ENCODE assay signal across 15 cellular contexts in the genomic region with DNA sequence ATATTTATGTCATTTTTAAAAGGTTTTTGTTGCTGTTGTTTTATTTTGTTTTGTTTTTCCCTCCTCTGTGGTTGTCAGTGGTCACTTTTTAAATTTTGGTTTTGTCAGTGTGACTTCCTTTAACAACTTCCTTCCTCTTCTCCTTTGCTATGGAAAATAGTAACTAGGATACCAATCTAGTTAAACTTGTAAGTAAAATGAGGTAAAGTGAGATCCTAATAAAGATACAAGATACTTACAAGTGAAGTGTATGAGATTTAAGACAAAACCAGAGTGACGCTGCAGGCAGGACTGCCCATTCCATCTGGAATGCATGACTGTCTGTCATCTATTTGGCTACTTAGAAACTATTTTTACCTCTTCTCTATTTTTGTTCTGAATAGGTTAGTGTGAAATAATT. TPM values are rescaled to one million over a fixed set of nuclear protein-coding genes. Genes with fewer than 3 reads are reported as not detected.
A peak's percentile ranks its signal among the peaks of the same experiment; 100 is the strongest.
DNase-seq lines count a peak whose midpoint lies in the region; ATAC-seq and TF ChIP-seq lines count a peak whose summit lies in the region.
"Had no signal": no experiment of that assay in that cellular context is flagged by ENCODE, and none has a peak within 500 bp of the region (broad histone marks: within the 10 kb centered on the region; RNA-seq: fewer than 3 reads in every experiment).

No MANE protein-coding gene starts in this region.

- H3K9ac ChIP-seq in BLaER1 treated with 17β-estradiol and CSF1 and Interleukin-3, amounts not matched to agents 10 nM and 100 nM: peak overlapping the region in 3 of 11 experiments; percentile 61 to 80 (median 64); a peak in 6 of 22 replicates

- TF ChIP-seq CTCF in lower lobe of right lung (IDR thresholded peaks at IDR 0.05) (no peak), GM10266 (IDR thresholded peaks at IDR 0.05; ENCODE audit: control insufficient read depth, insufficient read depth, low read depth, missing control alignments) (no peak)

- H3K4me2 ChIP-seq in BLaER1 treated with 17β-estradiol and CSF1 and Interleukin-3, amounts not matched to agents 10 nM and 100 nM: peak overlapping the region; percentile 34 to 79 (median 51); a peak in 21 of 22 replicates

- peak; percentile 22 to 44 for ATAC-seq in lower lobe of right lung
- no peak for ATAC-seq in GM21367 (IDR thresholded peaks at IDR 0.05; ENCODE audit: unreplicated experiment)
- ATAC-seq: effector memory CD8-positive, alpha-beta T cell; stimulated activated memory B cell treated with anti-CD40 and anti-IgM and Interleukin-4, amounts not matched to agents 10 μg/mL and 1 μg/mL and 100 μg/mL, for 72 hours had no signal

- intact Hi-C loops in lower lobe of right lung (cut with DNase I): no loop called here

- H4K20me1 ChIP-seq in BLaER1 treated with 17β-estradiol and CSF1 and Interleukin-3, amounts not matched to agents 10 nM and 100 nM: no peaks in the 10 kb centered on the region

- H3K27me3 ChIP-seq in BLaER1 treated with 17β-estradiol and CSF1 and Interleukin-3, amounts not matched to agents 10 nM and 100 nM: no peaks in the 10 kb centered on the region
- no peaks in the 10 kb centered on the region for H3K27me3 ChIP-seq in lower lobe of right lung (ENCODE audit: low read depth)
- H3K27me3 ChIP-seq: SJCRH30, upper lobe of left lung had no signal

- H3K4me1 ChIP-seq in BLaER1 treated with 17β-estradiol and CSF1 and Interleukin-3, amounts not matched to agents 10 nM and 100 nM: peaks cover 27 to 66% (median 38%) of the 10 kb centered on the region in 10 experiments
- H3K4me1 ChIP-seq in lower lobe of right lung: peaks cover 19% of the 10 kb centered on the region

- DNase-seq in HEK293T (ENCODE audit: extremely low spot score): no peak
- peak; percentile 79 for DNase-seq in SKM-1 treated with dmso at 0.1 percent for 144 hours (lab: John Stamatoyannopoulos, UW; ENCODE audit: unreplicated experiment)
- no peak for DNase-seq in lower lobe of right lung
- no peak for DNase-seq in GM10266 (ENCODE audit: extremely low spot score)
- no peak for DNase-seq in NCI-H1048 (lab: John Stamatoyannopoulos, UW)
- no peak for DNase-seq in stimulated activated CD4-positive, alpha-beta T cell treated with anti-CD3 and anti-CD28 coated beads, Interleukin-2, amount 100 ng/mL, for 48 hours
- DNase-seq: CD4-positive, alpha-beta memory T cell; DMS79; effector memory CD8-positive, alpha-beta T cell; NCI-H1105; SJCRH30; upper lobe of left lung had no signal

- H3K36me3 ChIP-seq in BLaER1 treated with 17β-estradiol and CSF1 and Interleukin-3, amounts not matched to agents 10 nM and 100 nM: no peaks in the 10 kb centered on the region
- no peaks in the 10 kb centered on the region for H3K36me3 ChIP-seq in lower lobe of right lung
- H3K36me3 ChIP-seq: SJCRH30, upper lobe of left lung had no signal

- no peak overlapping the region for H3K4me3 ChIP-seq in BLaER1 treated with 17β-estradiol and CSF1 and Interleukin-3, amounts not matched to agents 10 nM and 100 nM
- H3K4me3 ChIP-seq in lower lobe of right lung: no peak overlapping the region
- H3K4me3 ChIP-seq: SJCRH30, upper lobe of left lung had no signal

- CTCF ChIA-PET in HEK293T (lab: Yijun Ruan, JAX): no interaction called here

- H3K27ac ChIP-seq in BLaER1 treated with 17β-estradiol and CSF1 and Interleukin-3, amounts not matched to agents 10 nM and 100 nM: peak overlapping the region in 5 of 11 experiments; percentile 13 to 89 (median 79); a peak in 7 of 22 replicates
- peak overlapping the region; percentile 59 for H3K27ac ChIP-seq in lower lobe of right lung
- H3K27ac ChIP-seq: SJCRH30, upper lobe of left lung had no signal

- POLR2A ChIA-PET in HEK293T (lab: Yijun Ruan, JAX): no interaction called here

- no peaks in the 10 kb centered on the region for H3K9me3 ChIP-seq in BLaER1 treated with 17β-estradiol and CSF1 and Interleukin-3, amounts not matched to agents 10 nM and 100 nM (replicated peaks in 1 of 11)
- no peaks in the 10 kb centered on the region for H3K9me3 ChIP-seq in lower lobe of right lung
- H3K9me3 ChIP-seq: SJCRH30, upper lobe of left lung had no signal

TF ChIP-seq in HEK293T, 16 proteins besides CTCF, POLR2A, EP300 and RAD21:
- TF ChIP-seq SP1 (IDR thresholded peaks at IDR 0.05) (no peak), TARDBP (IDR thresholded peaks at IDR 0.05) (no peak), L3MBTL2 (conservative IDR thresholded peaks at IDR 0.05) (no peak), PKNOX1 (IDR thresholded peaks at IDR 0.05) (0 out of 2 replicates have a peak, but pooled peaks have one; percentile 3)
TF ChIP-seq in HEK293T: peak in this region for 1.

RNA-seq across cellular contexts. Expression of gene CREB1, which starts 30.6 kb away (rescaled TPM):
- total RNA-seq in lower lobe of right lung: 71.3 TPM
